ENCODE assay signal across 1 cellular context in the genomic region with DNA sequence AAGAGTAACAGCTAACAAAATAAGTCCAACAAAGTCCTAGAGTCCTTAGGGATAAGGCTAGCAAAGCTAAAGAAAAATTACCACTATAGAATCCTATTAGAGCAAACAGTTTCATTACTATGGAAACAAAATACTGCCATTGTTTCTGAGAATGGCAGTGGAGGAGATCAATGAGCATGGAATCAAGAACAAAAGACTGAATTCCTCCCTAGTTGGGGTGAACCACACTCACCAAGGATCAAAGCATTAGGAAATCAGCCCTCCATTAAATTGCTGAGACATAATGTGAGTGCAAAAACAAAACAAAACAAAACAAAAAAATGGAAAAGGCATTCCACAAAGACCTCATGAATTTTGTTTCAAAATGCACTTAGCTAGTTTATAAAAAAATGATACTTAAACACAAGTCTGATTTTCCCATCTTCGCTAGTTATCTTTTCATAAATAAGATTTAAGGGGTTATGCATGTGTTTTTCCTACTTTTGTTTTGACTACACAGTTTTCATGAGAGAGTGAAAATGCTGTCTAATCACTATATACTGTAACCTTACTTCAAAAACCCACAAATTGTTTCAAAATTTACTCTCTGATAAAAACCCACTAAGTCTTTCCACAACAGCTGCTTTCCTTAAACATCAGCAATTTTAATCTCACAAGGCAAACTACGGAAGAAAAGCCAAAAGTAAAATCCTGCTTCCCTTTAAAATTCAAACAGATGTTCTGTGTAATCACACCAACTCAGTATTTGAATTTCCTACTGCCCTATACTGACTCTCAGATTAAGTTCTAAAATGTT.
A peak's percentile ranks its signal among the peaks of the same experiment; 100 is the strongest.
TF ChIP-seq lines count a peak whose summit lies in the region.

No MANE protein-coding gene starts in this region.

TF ChIP-seq in H1, 55 proteins besides CTCF, POLR2A, EP300 and RAD21:
- peak; percentile 87 for TF ChIP-seq SP1 (IDR thresholded peaks at IDR 0.05; ENCODE audit: low read depth, low read length)
- TF ChIP-seq TCF12 (IDR thresholded peaks at IDR 0.05; ENCODE audit: low read depth, low read length): 0 out of 2 replicates have a peak, but pooled peaks have one; percentile 47
- no peak for TF ChIP-seq KDM1A (IDR thresholded peaks at IDR 0.05; ENCODE audit: borderline replicate concordance, low read length)
- TF ChIP-seq POU5F1 (IDR thresholded peaks at IDR 0.05; ENCODE audit: low read depth, low read length): 0 out of 2 replicates have a peak, but pooled peaks have one; percentile 26
- TF ChIP-seq YY1 (IDR thresholded peaks at IDR 0.05; ENCODE audit: low read depth, low read length): 0 out of 2 replicates have a peak, but pooled peaks have one; percentile 66
- peak; percentile 87 for TF ChIP-seq TEAD4 (IDR thresholded peaks at IDR 0.05; ENCODE audit: low read depth, low read length)
- TF ChIP-seq SIX5 (IDR thresholded peaks at IDR 0.05; ENCODE audit: low read depth, low read length): no peak
- no peak for TF ChIP-seq SAP30 (IDR thresholded peaks at IDR 0.05; ENCODE audit: insufficient read depth, insufficient replicate concordance, low read length)
- 0 out of 2 replicates have a peak, but pooled peaks have one; percentile 15 for TF ChIP-seq CEBPB (IDR thresholded peaks at IDR 0.05; ENCODE audit: low read depth, low read length)
- TF ChIP-seq CREB1 (IDR thresholded peaks at IDR 0.05): no peak
- TF ChIP-seq NANOG (IDR thresholded peaks at IDR 0.05; ENCODE audit: insufficient read depth, low read depth, low read length, poor library complexity, severe bottlenecking): peak; percentile 98
- TF ChIP-seq, protein P1, sequence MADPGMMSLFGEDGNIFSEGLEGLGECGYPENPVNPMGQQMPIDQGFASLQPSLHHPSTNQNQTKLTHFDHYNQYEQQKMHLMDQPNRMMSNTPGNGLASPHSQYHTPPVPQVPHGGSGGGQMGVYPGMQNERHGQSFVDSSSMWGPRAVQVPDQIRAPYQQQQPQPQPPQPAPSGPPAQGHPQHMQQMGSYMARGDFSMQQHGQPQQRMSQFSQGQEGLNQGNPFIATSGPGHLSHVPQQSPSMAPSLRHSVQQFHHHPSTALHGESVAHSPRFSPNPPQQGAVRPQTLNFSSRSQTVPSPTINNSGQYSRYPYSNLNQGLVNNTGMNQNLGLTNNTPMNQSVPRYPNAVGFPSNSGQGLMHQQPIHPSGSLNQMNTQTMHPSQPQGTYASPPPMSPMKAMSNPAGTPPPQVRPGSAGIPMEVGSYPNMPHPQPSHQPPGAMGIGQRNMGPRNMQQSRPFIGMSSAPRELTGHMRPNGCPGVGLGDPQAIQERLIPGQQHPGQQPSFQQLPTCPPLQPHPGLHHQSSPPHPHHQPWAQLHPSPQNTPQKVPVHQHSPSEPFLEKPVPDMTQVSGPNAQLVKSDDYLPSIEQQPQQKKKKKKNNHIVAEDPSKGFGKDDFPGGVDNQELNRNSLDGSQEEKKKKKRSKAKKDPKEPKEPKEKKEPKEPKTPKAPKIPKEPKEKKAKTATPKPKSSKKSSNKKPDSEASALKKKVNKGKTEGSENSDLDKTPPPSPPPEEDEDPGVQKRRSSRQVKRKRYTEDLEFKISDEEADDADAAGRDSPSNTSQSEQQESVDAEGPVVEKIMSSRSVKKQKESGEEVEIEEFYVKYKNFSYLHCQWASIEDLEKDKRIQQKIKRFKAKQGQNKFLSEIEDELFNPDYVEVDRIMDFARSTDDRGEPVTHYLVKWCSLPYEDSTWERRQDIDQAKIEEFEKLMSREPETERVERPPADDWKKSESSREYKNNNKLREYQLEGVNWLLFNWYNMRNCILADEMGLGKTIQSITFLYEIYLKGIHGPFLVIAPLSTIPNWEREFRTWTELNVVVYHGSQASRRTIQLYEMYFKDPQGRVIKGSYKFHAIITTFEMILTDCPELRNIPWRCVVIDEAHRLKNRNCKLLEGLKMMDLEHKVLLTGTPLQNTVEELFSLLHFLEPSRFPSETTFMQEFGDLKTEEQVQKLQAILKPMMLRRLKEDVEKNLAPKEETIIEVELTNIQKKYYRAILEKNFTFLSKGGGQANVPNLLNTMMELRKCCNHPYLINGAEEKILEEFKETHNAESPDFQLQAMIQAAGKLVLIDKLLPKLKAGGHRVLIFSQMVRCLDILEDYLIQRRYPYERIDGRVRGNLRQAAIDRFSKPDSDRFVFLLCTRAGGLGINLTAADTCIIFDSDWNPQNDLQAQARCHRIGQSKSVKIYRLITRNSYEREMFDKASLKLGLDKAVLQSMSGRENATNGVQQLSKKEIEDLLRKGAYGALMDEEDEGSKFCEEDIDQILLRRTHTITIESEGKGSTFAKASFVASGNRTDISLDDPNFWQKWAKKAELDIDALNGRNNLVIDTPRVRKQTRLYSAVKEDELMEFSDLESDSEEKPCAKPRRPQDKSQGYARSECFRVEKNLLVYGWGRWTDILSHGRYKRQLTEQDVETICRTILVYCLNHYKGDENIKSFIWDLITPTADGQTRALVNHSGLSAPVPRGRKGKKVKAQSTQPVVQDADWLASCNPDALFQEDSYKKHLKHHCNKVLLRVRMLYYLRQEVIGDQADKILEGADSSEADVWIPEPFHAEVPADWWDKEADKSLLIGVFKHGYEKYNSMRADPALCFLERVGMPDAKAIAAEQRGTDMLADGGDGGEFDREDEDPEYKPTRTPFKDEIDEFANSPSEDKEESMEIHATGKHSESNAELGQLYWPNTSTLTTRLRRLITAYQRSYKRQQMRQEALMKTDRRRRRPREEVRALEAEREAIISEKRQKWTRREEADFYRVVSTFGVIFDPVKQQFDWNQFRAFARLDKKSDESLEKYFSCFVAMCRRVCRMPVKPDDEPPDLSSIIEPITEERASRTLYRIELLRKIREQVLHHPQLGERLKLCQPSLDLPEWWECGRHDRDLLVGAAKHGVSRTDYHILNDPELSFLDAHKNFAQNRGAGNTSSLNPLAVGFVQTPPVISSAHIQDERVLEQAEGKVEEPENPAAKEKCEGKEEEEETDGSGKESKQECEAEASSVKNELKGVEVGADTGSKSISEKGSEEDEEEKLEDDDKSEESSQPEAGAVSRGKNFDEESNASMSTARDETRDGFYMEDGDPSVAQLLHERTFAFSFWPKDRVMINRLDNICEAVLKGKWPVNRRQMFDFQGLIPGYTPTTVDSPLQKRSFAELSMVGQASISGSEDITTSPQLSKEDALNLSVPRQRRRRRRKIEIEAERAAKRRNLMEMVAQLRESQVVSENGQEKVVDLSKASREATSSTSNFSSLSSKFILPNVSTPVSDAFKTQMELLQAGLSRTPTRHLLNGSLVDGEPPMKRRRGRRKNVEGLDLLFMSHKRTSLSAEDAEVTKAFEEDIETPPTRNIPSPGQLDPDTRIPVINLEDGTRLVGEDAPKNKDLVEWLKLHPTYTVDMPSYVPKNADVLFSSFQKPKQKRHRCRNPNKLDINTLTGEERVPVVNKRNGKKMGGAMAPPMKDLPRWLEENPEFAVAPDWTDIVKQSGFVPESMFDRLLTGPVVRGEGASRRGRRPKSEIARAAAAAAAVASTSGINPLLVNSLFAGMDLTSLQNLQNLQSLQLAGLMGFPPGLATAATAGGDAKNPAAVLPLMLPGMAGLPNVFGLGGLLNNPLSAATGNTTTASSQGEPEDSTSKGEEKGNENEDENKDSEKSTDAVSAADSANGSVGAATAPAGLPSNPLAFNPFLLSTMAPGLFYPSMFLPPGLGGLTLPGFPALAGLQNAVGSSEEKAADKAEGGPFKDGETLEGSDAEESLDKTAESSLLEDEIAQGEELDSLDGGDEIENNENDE (IDR thresholded peaks at IDR 0.05; ENCODE audit: insufficient replicate concordance, low read length): peak; percentile 35
- TF ChIP-seq USF2 (IDR thresholded peaks at IDR 0.05; ENCODE audit: low read length): no peak
- TF ChIP-seq BCL11A (IDR thresholded peaks at IDR 0.05; ENCODE audit: low read depth in 2 of 2, low read length in 2 of 2): peak in 1 of 2 experiments; percentile 23
